Comparison of ENCODE assay signal across 16 cellular contexts in genomic region chr16:63702981-63703590, GRCh38.
DNase-seq lines count a peak whose midpoint lies in the region; ATAC-seq and TF ChIP-seq lines count a peak whose summit lies in the region.
"Had no signal": no experiment of that assay in that cellular context is flagged by ENCODE, and none has a peak within 500 bp of the region (broad histone marks: within the 10 kb centered on the region; RNA-seq: fewer than 3 reads in every experiment).

No MANE protein-coding gene starts in this region.

- H3K27me3 Mint-ChIP-seq in natural killer cell treated with Interleukin-12 subunit alpha and Interleukin-12 subunit beta and Interleukin-15 and Interleukin-18, amount 100 ng/mL, for 72 hours, result no peaks in the 10 kb centered on the region
- H3K27me3 Mint-ChIP-seq: CD4-positive, CD25-positive, alpha-beta regulatory T cell had no signal

- H3K4me2 ChIP-seq in SK-N-SH, result no peak overlapping the region

- H2AFZ ChIP-seq in SK-N-SH (ENCODE audit: low read depth), result no peak overlapping the region

- no peaks in the 10 kb centered on the region for H4K20me1 ChIP-seq in SK-N-SH (ENCODE audit: insufficient read depth)

- no peaks in the 10 kb centered on the region for H3K9me3 ChIP-seq in SK-N-SH
- no peaks in the 10 kb centered on the region for H3K9me3 ChIP-seq in upper lobe of right lung
- H3K9me3 ChIP-seq: left ventricle myocardium inferior had no signal

- no peak for TF ChIP-seq CTCF in SK-N-SH (IDR thresholded peaks at IDR 0.05)
- no peak for TF ChIP-seq CTCF in upper lobe of right lung (IDR thresholded peaks at IDR 0.05)

- TF ChIP-seq EP300 in SK-N-SH (IDR thresholded peaks at IDR 0.05; ENCODE audit: borderline replicate concordance in 1 of 2, low read depth in 1 of 2, low read length in 1 of 2), result no peak

- H3K9me3 Mint-ChIP-seq in natural killer cell treated with Interleukin-12 subunit alpha and Interleukin-12 subunit beta and Interleukin-15 and Interleukin-18, amount 100 ng/mL, for 72 hours, result peaks cover 7% of the 10 kb centered on the region

- no peak for DNase-seq in SK-N-SH
- DNase-seq in SW480 (ENCODE audit: low spot score), result peak; percentile 54
- peak; percentile 73 for DNase-seq in islet precursor cell
- DNase-seq in upper lobe of right lung, result no peak
- DNase-seq in activated naive CD4-positive, alpha-beta T cell treated with anti-CD3 and anti-CD28 coated beads, Interleukin-2, amount 50 U/mL, for 16 hours, result no peak
- no peak for DNase-seq in amygdala (lab: John Stamatoyannopoulos, UW)
- DNase-seq in natural killer cell treated with Interleukin-12 subunit alpha and Interleukin-12 subunit beta and Interleukin-15 and Interleukin-18, amount 100 ng/mL, for 72 hours (ENCODE audit: low spot score), result no peak
- DNase-seq: anterior cingulate cortex; CD4-positive, CD25-positive, alpha-beta regulatory T cell; erythroblast; left ventricle myocardium inferior; MV-4-11; NCI-H2171 treated with DMSO at 0.1 percent for 48 hours; stimulated activated CD4-positive, alpha-beta T cell treated with anti-CD3 and anti-CD28 coated beads, Interleukin-12 subunit alpha, Interleukin-12 subunit beta, amount 100 ng/mL, for 4 hours; stimulated activated naive CD8-positive, alpha-beta T cell treated with anti-CD3 and anti-CD28 coated beads, Interleukin-15, Interleukin-2, amounts not matched to agents 100 U/mL and 50 U/mL, for 24 hours had no signal

- ATAC-seq in SK-N-SH treated with all-trans-retinoic acid at 6 μM for 48 hours (no peak), upper lobe of right lung (peak; percentile 67)
- ATAC-seq in natural killer cell treated with Interleukin-12 subunit alpha and Interleukin-12 subunit beta and Interleukin-15 and Interleukin-18, amount 100 ng/mL, for 72 hours, result no peak
- ATAC-seq: stimulated activated naive CD8-positive, alpha-beta T cell treated with anti-CD3 and anti-CD28 coated beads, Interleukin-15, Interleukin-2, amounts not matched to agents 100 U/mL and 50 U/mL, for 24 hours had no signal

- no peaks in the 10 kb centered on the region for H3K9me2 ChIP-seq in SK-N-SH

- H3K4me3 Mint-ChIP-seq in natural killer cell treated with Interleukin-12 subunit alpha and Interleukin-12 subunit beta and Interleukin-15 and Interleukin-18, amount 100 ng/mL, for 72 hours, result no peak overlapping the region
- H3K4me3 Mint-ChIP-seq: CD4-positive, CD25-positive, alpha-beta regulatory T cell had no signal

- no peak overlapping the region for H3K27ac ChIP-seq in SK-N-SH (ENCODE audit: low read depth in 2 of 2, low read length in 1 of 2)
- H3K27ac ChIP-seq in upper lobe of right lung, result no peak overlapping the region
- H3K27ac ChIP-seq: left ventricle myocardium inferior had no signal

- no peaks in the 10 kb centered on the region for H3F3A ChIP-seq in SK-N-SH (replicated peaks; ENCODE audit: insufficient read depth)

- H3K27ac Mint-ChIP-seq in natural killer cell treated with Interleukin-12 subunit alpha and Interleukin-12 subunit beta and Interleukin-15 and Interleukin-18, amount 100 ng/mL, for 72 hours, result no peak overlapping the region
- H3K27ac Mint-ChIP-seq: CD4-positive, CD25-positive, alpha-beta regulatory T cell had no signal

- H3K4me1 ChIP-seq in SK-N-SH (ENCODE audit: control insufficient read depth in 1 of 2, insufficient read depth in 2 of 2, low read depth in 1 of 2, low read length in 1 of 2) (no peaks in the 10 kb centered on the region), upper lobe of right lung (no peaks in the 10 kb centered on the region)
- H3K4me1 ChIP-seq: left ventricle myocardium inferior had no signal

- no peaks in the 10 kb centered on the region for H3K79me2 ChIP-seq in SK-N-SH (ENCODE audit: insufficient read depth)

- H3K27me3 ChIP-seq in SK-N-SH (ENCODE audit: insufficient read depth) (no peaks in the 10 kb centered on the region), upper lobe of right lung (no peaks in the 10 kb centered on the region)

- intact Hi-C loops in upper lobe of right lung (cut with DNase I), result no loop called here

- POLR2A ChIA-PET in SK-N-SH (lab: Yijun Ruan, JAX), result no interaction called here

- H3K4me3 ChIP-seq in SK-N-SH (ENCODE audit: low read depth in 2 of 2, low read length in 1 of 2), result no peak overlapping the region
- H3K4me3 ChIP-seq in upper lobe of right lung, result no peak overlapping the region
- H3K4me3 ChIP-seq: left ventricle myocardium inferior had no signal

- H3K9ac ChIP-seq in SK-N-SH, result no peak overlapping the region

- no peaks in the 10 kb centered on the region for H3K36me3 ChIP-seq in SK-N-SH (replicated peaks in 1 of 2; ENCODE audit: control insufficient read depth in 1 of 2, insufficient read depth in 2 of 2, low read length in 1 of 2)
- no peaks in the 10 kb centered on the region for H3K36me3 ChIP-seq in upper lobe of right lung
- H3K36me3 ChIP-seq: left ventricle myocardium inferior had no signal

- CTCF ChIA-PET in SK-N-SH (lab: Yijun Ruan, JAX), result interaction anchor here (1.1 kb wide), 1 partner anchor 13 kb away, joined by 3 read pairs; no protein-coding TSS in a partner anchor

- H3K4me1 Mint-ChIP-seq in natural killer cell treated with Interleukin-12 subunit alpha and Interleukin-12 subunit beta and Interleukin-15 and Interleukin-18, amount 100 ng/mL, for 72 hours (ENCODE audit: low read depth in 2 of 2), result no peaks in the 10 kb centered on the region
- H3K4me1 Mint-ChIP-seq: CD4-positive, CD25-positive, alpha-beta regulatory T cell had no signal

- 0 out of 2 replicates have a peak, but pooled peaks have one; percentile 6 for TF ChIP-seq RAD21 in SK-N-SH (IDR thresholded peaks at IDR 0.05; ENCODE audit: low read length)

- whole genome bisulfite sequencing in SK-N-SH (ENCODE audit: low lambda C conversion rate), result 73% methylated on average over 7 of the region's 11 CpGs

- peaks cover 4% of the 10 kb centered on the region for H3K36me3 Mint-ChIP-seq in natural killer cell treated with Interleukin-12 subunit alpha and Interleukin-12 subunit beta and Interleukin-15 and Interleukin-18, amount 100 ng/mL, for 72 hours
- H3K36me3 Mint-ChIP-seq: CD4-positive, CD25-positive, alpha-beta regulatory T cell had no signal

TF ChIP-seq in SK-N-SH, 30 proteins besides CTCF, POLR2A, EP300 and RAD21:
- TF ChIP-seq ELF1 (IDR thresholded peaks at IDR 0.05) (no peak), TCF12 (IDR thresholded peaks at IDR 0.05) (no peak)

TF ChIP-seq in SK-N-SH treated with all-trans-retinoic acid at 6 μM for 48 hours, 23 proteins besides CTCF, POLR2A, EP300 and RAD21 (continues in another document):
- TF ChIP-seq ARNTL (CRISPR knock-in tag; IDR thresholded peaks at IDR 0.05; ENCODE audit: borderline replicate concordance, low read depth) (no peak), PPARA (CRISPR knock-in tag; IDR thresholded peaks at IDR 0.05; ENCODE audit: borderline replicate concordance) (no peak), TCF4 (CRISPR knock-in tag; IDR thresholded peaks at IDR 0.05; ENCODE audit: borderline replicate concordance) (no peak), ZFP30 (CRISPR knock-in tag; IDR thresholded peaks at IDR 0.05) (no peak), TSHZ2 (CRISPR knock-in tag; IDR thresholded peaks at IDR 0.05) (no peak), RARB (CRISPR knock-in tag; IDR thresholded peaks at IDR 0.05) (no peak), TOX (CRISPR knock-in tag; IDR thresholded peaks at IDR 0.05; ENCODE audit: borderline replicate concordance) (no peak), ESRRG (CRISPR knock-in tag; IDR thresholded peaks at IDR 0.05) (no peak), OSR1 (CRISPR knock-in tag; IDR thresholded peaks at IDR 0.05) (no peak), ZNF565 (CRISPR knock-in tag; conservative IDR thresholded peaks at IDR 0.05; ENCODE audit: low read depth) (no peak), CREB5 (CRISPR knock-in tag; IDR thresholded peaks at IDR 0.05; ENCODE audit: low read depth) (no peak), CSDC2 (CRISPR knock-in tag; IDR thresholded peaks at IDR 0.05) (no peak)

Comparison
In these comparisons a context has a peak if more than half of its experiments do, and no peak if none do; other contexts are left out.
1. DNase-seq: peak in SW480 (single experiment) and islet precursor cell (single experiment); none in SK-N-SH (single experiment), upper lobe of right lung (single experiment), activated naive CD4-positive, alpha-beta T cell treated with anti-CD3 and anti-CD28 coated beads, Interleukin-2, amount 50 U/mL, for 16 hours (single experiment), amygdala (0 of 56) and natural killer cell treated with Interleukin-12 subunit alpha and Interleukin-12 subunit beta and Interleukin-15 and Interleukin-18, amount 100 ng/mL, for 72 hours (single experiment).